ENCODE assay signal across 26 cellular contexts in genomic region chr12:22537000-22537544, GRCh38.
"Had no signal": no experiment of that assay in that cellular context is flagged by ENCODE, and none has a peak within 500 bp of the region (broad histone marks: within the 10 kb centered on the region; RNA-seq: fewer than 3 reads in every experiment).

No MANE protein-coding gene starts in this region.

- H3K27me3 Mint-ChIP-seq: memory B cell; stimulated activated memory B cell treated with anti-CD40 and anti-IgM and Interleukin-4, amounts not matched to agents 10 μg/mL and 1 μg/mL and 100 μg/mL, for 72 hours had no signal

- H3K4me3 Mint-ChIP-seq: activated CD8-positive, alpha-beta T cell treated with anti-CD3 and anti-CD28 coated beads, Interleukin-2, amount 10 ng/mL, durations not matched to agents 7 days and 5 days; activated T-helper 1 cell treated with anti-CD3 and anti-CD28 coated beads, Interleukin-12 subunit alpha, Interleukin-12 subunit beta, Interleukin-2, Interleukin-4 antibody, amounts not matched to agents 30 ng/mL and 10 ng/mL and 1 ng/mL, durations not matched to agents 14 hours and 24 hours and 36 hours; immature natural killer cell; memory B cell; stimulated activated memory B cell treated with anti-CD40 and anti-IgM and Interleukin-4, amounts not matched to agents 10 μg/mL and 1 μg/mL and 100 μg/mL, for 72 hours had no signal

- FAIRE-seq: colon, endothelial cell of umbilical vein, small intestine, urothelium cell line had no signal

- ATAC-seq: activated CD8-positive, alpha-beta T cell treated with anti-CD3 and anti-CD28 coated beads, Interleukin-2, amount 10 ng/mL, durations not matched to agents 7 days and 5 days; esophagus mucosa; mucosa of descending colon; sciatic nerve; stimulated activated memory B cell treated with anti-CD40 and anti-IgM and Interleukin-4, amounts not matched to agents 10 μg/mL and 1 μg/mL and 100 μg/mL, for 72 hours had no signal

- H3K27ac Mint-ChIP-seq: activated CD8-positive, alpha-beta T cell treated with anti-CD3 and anti-CD28 coated beads, Interleukin-2, amount 10 ng/mL, durations not matched to agents 7 days and 5 days; activated T-helper 1 cell treated with anti-CD3 and anti-CD28 coated beads, Interleukin-12 subunit alpha, Interleukin-12 subunit beta, Interleukin-2, Interleukin-4 antibody, amounts not matched to agents 30 ng/mL and 10 ng/mL and 1 ng/mL, durations not matched to agents 14 hours and 24 hours and 36 hours; memory B cell; stimulated activated memory B cell treated with anti-CD40 and anti-IgM and Interleukin-4, amounts not matched to agents 10 μg/mL and 1 μg/mL and 100 μg/mL, for 72 hours had no signal

- H3K9me3 ChIP-seq: ascending aorta, left ventricle myocardium inferior, mucosa of descending colon, stomach, suprapubic skin had no signal

- DNase-seq: activated CD4-positive, alpha-beta T cell treated with anti-CD3 and anti-CD28 coated beads for 1 hour; activated CD4-positive, alpha-beta T cell treated with anti-CD3 and anti-CD28 coated beads, Interleukin-2, amount 50 U/mL, for 1 hour; activated CD8-positive, alpha-beta T cell treated with anti-CD3 and anti-CD28 coated beads, Interleukin-2, amount 10 ng/mL, durations not matched to agents 7 days and 5 days; activated gamma-delta T cell; activated naive CD4-positive, alpha-beta T cell treated with anti-CD3 and anti-CD28 coated beads, Interleukin-2, amount 50 U/mL, for 16 hours; central memory CD4-positive, alpha-beta T cell; effector memory CD4-positive, alpha-beta T cell; glutamatergic neuron; immature natural killer cell; left ventricle myocardium inferior; mucosa of descending colon; occipital lobe; small intestine; stimulated activated CD4-positive, alpha-beta T cell treated with anti-CD3 and anti-CD28 coated beads, Interleukin-2, amount 100 ng/mL, for 24 hours; stomach; WERI-Rb-1 had no signal
